ENCODE assay signal across 24 cellular contexts in genomic region chr11:114586797-114587196, GRCh38. TPM values are rescaled to one million over a fixed set of nuclear protein-coding genes. Genes with fewer than 3 reads are reported as not detected.
DNase-seq lines count a peak whose midpoint lies in the region; ATAC-seq, FAIRE-seq and TF ChIP-seq lines count a peak whose summit lies in the region.
"Had no signal": no experiment of that assay in that cellular context is flagged by ENCODE, and none has a peak within 500 bp of the region (broad histone marks: within the 10 kb centered on the region; RNA-seq: fewer than 3 reads in every experiment).

No MANE protein-coding gene starts in this region.

- H3K27ac ChIP-seq in WERI-Rb-1 (no peak overlapping the region), foreskin keratinocyte (no peak overlapping the region)
- H3K27ac ChIP-seq: HL-60 had no signal

- H3K27me3 Mint-ChIP-seq in Caco-2 (ENCODE audit: insufficient read depth, unreplicated experiment): no peaks in the 10 kb centered on the region
- H3K27me3 Mint-ChIP-seq: activated CD4-positive, alpha-beta T cell treated with anti-CD3 and anti-CD28 coated beads for 36 hours had no signal

- no peaks in the 10 kb centered on the region for H3K36me3 Mint-ChIP-seq in Caco-2 (ENCODE audit: insufficient read depth, unreplicated experiment)

- H3K27me3 ChIP-seq in Caco-2 (replicated peaks; ENCODE audit: control insufficient read depth, insufficient read depth, low read length): no peaks in the 10 kb centered on the region
- no peaks in the 10 kb centered on the region for H3K27me3 ChIP-seq in WERI-Rb-1 (ENCODE audit: insufficient read depth, low read depth, severe bottlenecking)
- peaks cover under 1% of the 10 kb centered on the region for H3K27me3 ChIP-seq in foreskin keratinocyte

- no peak overlapping the region for H3K4me3 Mint-ChIP-seq in Caco-2 (ENCODE audit: unreplicated experiment)
- H3K4me3 Mint-ChIP-seq: activated CD4-positive, alpha-beta T cell treated with anti-CD3 and anti-CD28 coated beads for 36 hours had no signal

- DNase-seq in Caco-2: no peak
- no peak for DNase-seq in HTR-8/SVneo (ENCODE audit: insufficient read length, low spot score)
- no peak for DNase-seq in WERI-Rb-1
- DNase-seq in foreskin keratinocyte: no peak
- no peak for DNase-seq in activated effector memory CD4-positive, alpha-beta T cell treated with anti-CD3 and anti-CD28 coated beads, Interleukin-2, amount 50 U/mL, for 16 hours
- DNase-seq: activated CD4-positive, alpha-beta T cell treated with anti-CD3 and anti-CD28 coated beads for 36 hours; C1 segment of cervical spinal cord; DND-41; glutamatergic neuron; islet precursor cell; midbrain; NCI-H187; NCI-H510A; nucleus accumbens; stimulated activated naive CD4-positive, alpha-beta T cell treated with Interleukin-2 at 50 U/mL for 16 hours; T-helper 1 cell had no signal

- POLR2A ChIA-PET in Caco-2 (lab: Charles Lee): interaction anchor here (0.6 kb wide), 1 partner anchor 159 kb away, joined by 6 read pairs; no protein-coding TSS in a partner anchor

- H3K4me3 ChIP-seq in Caco-2 (ENCODE audit: low read depth, low read length) (no peak overlapping the region), WERI-Rb-1 (ENCODE audit: low read depth, low read length) (no peak overlapping the region)

- H3K4me1 Mint-ChIP-seq in Caco-2 (ENCODE audit: low read depth, unreplicated experiment): no peaks in the 10 kb centered on the region
- H3K4me1 Mint-ChIP-seq: activated CD4-positive, alpha-beta T cell treated with anti-CD3 and anti-CD28 coated beads for 36 hours had no signal

- ATAC-seq in foreskin keratinocyte (no peak), GM19455 (IDR thresholded peaks at IDR 0.05; ENCODE audit: unreplicated experiment) (no peak), GM21381 (IDR thresholded peaks at IDR 0.05; ENCODE audit: unreplicated experiment) (no peak)
- ATAC-seq: activated CD4-positive, alpha-beta T cell treated with anti-CD3 and anti-CD28 coated beads for 36 hours had no signal

- peak; percentile 4 for FAIRE-seq in HTR-8/SVneo (lab: Jason Lieb, UNC)
- FAIRE-seq: GM12892 had no signal

- peaks cover 33% of the 10 kb centered on the region for H3K9me3 ChIP-seq in Caco-2
- peaks cover 17% of the 10 kb centered on the region for H3K9me3 ChIP-seq in WERI-Rb-1 (ENCODE audit: severe bottlenecking)

- peaks cover 50% of the 10 kb centered on the region for H3K9me3 Mint-ChIP-seq in Caco-2 (ENCODE audit: unreplicated experiment)

- no peak overlapping the region for H3K27ac Mint-ChIP-seq in Caco-2 (ENCODE audit: unreplicated experiment)
- H3K27ac Mint-ChIP-seq: activated CD4-positive, alpha-beta T cell treated with anti-CD3 and anti-CD28 coated beads for 36 hours; activated naive CD4-positive, alpha-beta T cell treated with anti-CD3 and anti-CD28 coated beads, Interleukin-2, amount 50 U/mL, for 72 hours had no signal

- H3K36me3 ChIP-seq in Caco-2 (ENCODE audit: control insufficient read depth, insufficient read depth, low read length) (no peaks in the 10 kb centered on the region), WERI-Rb-1 (no peaks in the 10 kb centered on the region)

- intact Hi-C loops in Caco-2 (cut with micrococcal nuclease; ENCODE audit: unreplicated experiment): loop anchor here (1.0 to 2.0 kb wide), 2 partner anchors 246 to 306 kb away; no protein-coding TSS in a partner anchor

- H3K4me1 ChIP-seq in Caco-2 (no peaks in the 10 kb centered on the region), foreskin keratinocyte (no peaks in the 10 kb centered on the region)

- BruUV-seq in Caco-2 (replicated peaks; lab: Mats Ljungman, UMichigan): no TSS peak

- CTCF ChIA-PET in Caco-2 (lab: Charles Lee): no interaction called here

- TF ChIP-seq CTCF in Caco-2 (IDR thresholded peaks at IDR 0.05; ENCODE audit: insufficient read depth in 1 of 2, low read depth in 1 of 2, low read length in 1 of 2, severe bottlenecking in 1 of 2, unreplicated experiment in 1 of 2): peak; percentile 27
- TF ChIP-seq CTCF in WERI-Rb-1 (IDR thresholded peaks at IDR 0.05; ENCODE audit: low read depth, low read length): 0 out of 2 replicates have a peak, but pooled peaks have one; percentile 21
- TF ChIP-seq CTCF in foreskin keratinocyte (conservative IDR thresholded peaks at IDR 0.05): peak; percentile 24

RNA-seq across cellular contexts. Expression of gene NXPE4, which starts 8.8 kb away (rescaled TPM):
- total RNA-seq in Caco-2 (2022) (not detected in 2 replicates), foreskin keratinocyte (not detected in 2 replicates)
- not detected in 2 replicates for polyA plus RNA-seq in foreskin keratinocyte
- total RNA-seq: activated CD4-positive, alpha-beta T cell treated with anti-CD3 and anti-CD28 coated beads for 36 hours; activated naive CD4-positive, alpha-beta T cell treated with anti-CD3 and anti-CD28 coated beads, Interleukin-2, amount 50 U/mL, for 72 hours; M059J; skeletal muscle tissue; ureter had no signal

RNA-seq across cellular contexts. Expression of gene NXPE1, which starts 27.1 kb away (rescaled TPM):
- total RNA-seq in Caco-2 (2022) (not detected in 2 replicates), foreskin keratinocyte (not detected in 2 replicates)
- not detected in 2 replicates for polyA plus RNA-seq in foreskin keratinocyte
- total RNA-seq: activated CD4-positive, alpha-beta T cell treated with anti-CD3 and anti-CD28 coated beads for 36 hours; activated naive CD4-positive, alpha-beta T cell treated with anti-CD3 and anti-CD28 coated beads, Interleukin-2, amount 50 U/mL, for 72 hours; M059J; skeletal muscle tissue; ureter had no signal
